Comparison of ENCODE assay signal across 8 cellular contexts in the genomic region with DNA sequence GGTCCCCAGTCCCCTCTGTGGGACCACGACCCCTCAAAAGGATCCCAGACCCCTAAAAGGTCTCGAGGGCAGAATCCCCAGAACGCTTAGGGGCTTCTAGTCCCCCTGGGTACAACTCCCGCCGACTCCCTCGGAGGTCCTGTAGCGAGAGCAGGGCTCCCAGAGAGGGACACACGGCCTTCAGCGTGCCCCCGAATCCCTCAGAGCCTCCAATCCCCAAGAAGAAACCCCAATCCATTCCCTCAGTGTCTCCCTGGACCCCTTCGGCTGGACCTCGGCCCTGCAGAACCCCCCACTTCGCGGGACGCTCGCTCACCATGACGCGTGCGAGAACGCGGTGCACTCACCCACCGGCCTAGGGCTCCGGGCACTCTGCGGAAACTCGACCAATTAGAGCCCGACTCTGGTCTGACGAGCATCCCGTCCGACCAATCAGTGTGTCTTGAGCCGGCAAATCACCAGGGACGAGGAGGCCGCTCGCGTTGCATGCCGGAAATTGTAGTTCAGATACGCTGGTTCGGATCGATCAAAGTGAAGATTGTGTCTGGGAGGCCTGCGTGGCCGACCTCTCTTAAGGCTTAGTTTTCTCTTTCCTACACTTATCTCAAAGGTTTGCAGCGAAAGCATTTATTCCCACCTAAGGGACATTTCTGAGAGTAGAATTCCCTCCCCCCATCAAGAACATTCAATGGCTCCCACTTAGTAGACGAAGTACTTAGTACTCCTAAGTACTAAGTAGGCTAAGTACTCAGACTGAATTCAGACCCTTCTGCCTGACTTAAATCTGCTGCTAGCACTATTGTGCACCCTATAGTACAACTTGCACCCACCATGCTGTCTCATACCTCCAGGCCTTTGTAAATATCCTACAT. TPM values are rescaled to one million over a fixed set of nuclear protein-coding genes. Genes with fewer than 3 reads are reported as not detected.
A peak's percentile ranks its signal among the peaks of the same experiment; 100 is the strongest.
DNase-seq lines count a peak whose midpoint lies in the region; ATAC-seq and TF ChIP-seq lines count a peak whose summit lies in the region.

Gene TMEM161A (minus strand): TSS at position 369 of the 872 bp plus-strand sequence. CDS start 50 bp downstream, at position 319.

- no peaks in the 10 kb centered on the region for H3K9me2 ChIP-seq in hepatocyte (replicated peaks; ENCODE audit: insufficient read depth)

- H3K4me1 ChIP-seq in hepatocyte (ENCODE audit: insufficient read depth), result peaks cover 8% of the 10 kb centered on the region

- H2AFZ ChIP-seq in hepatocyte, result peak within 1 kb of the TSS; percentile 89

- H3K27me3 ChIP-seq in hepatocyte, result no peaks in the 10 kb centered on the region

- H3K9me3 ChIP-seq in hepatocyte (ENCODE audit: low read depth), result no peaks in the 10 kb centered on the region

- no peaks in the 10 kb centered on the region for H3K36me3 ChIP-seq in hepatocyte (replicated peaks; ENCODE audit: insufficient read depth, low read depth)

- DNase-seq in NCI-H2081 (lab: John Stamatoyannopoulos, UW), result peak; percentile 92 to 98
- DNase-seq in T-helper 9 cell, result peak; percentile 91
- DNase-seq in astrocyte of the cerebellum (ENCODE audit: low read depth), result peak; percentile 98
- DNase-seq in hepatocyte (ENCODE audit: low spot score), result peak; percentile 96
- DNase-seq in renal cortical epithelial cell (ENCODE audit: low read depth), result peak; percentile 95
- DNase-seq in cortex of kidney (lab: John Stamatoyannopoulos, UW), result no peak

- TF ChIP-seq CTCF in astrocyte of the cerebellum (IDR thresholded peaks at IDR 0.05; ENCODE audit: low read depth, low read length, missing control alignments), result no peak
- no peak for TF ChIP-seq CTCF in hepatocyte (IDR thresholded peaks at IDR 0.05; ENCODE audit: poor library complexity)

- no peak within 1 kb of the TSS for H3K27ac ChIP-seq in hepatocyte

- ATAC-seq in GM18511 (IDR thresholded peaks at IDR 0.05; ENCODE audit: unreplicated experiment) (peak; percentile 99), HG03025 (IDR thresholded peaks at IDR 0.05; ENCODE audit: low FRiP score, unreplicated experiment) (peak; percentile 92)

- peak within 1 kb of the TSS; percentile 99 for H3K4me2 ChIP-seq in hepatocyte

- H3K4me3 ChIP-seq in astrocyte of the cerebellum (ENCODE audit: low read depth, low read length) (peak within 1 kb of the TSS; percentile 97), hepatocyte (peak within 1 kb of the TSS; percentile 60)

- no peaks in the 10 kb centered on the region for H4K20me1 ChIP-seq in hepatocyte (ENCODE audit: insufficient read depth, poor library complexity, severe bottlenecking)

- WGBS in hepatocyte (ENCODE audit: low lambda C conversion rate, missing lambda C conversion rate), result 4% methylated on average over 42 of the region's 42 CpGs

- peaks cover 8% of the 10 kb centered on the region for H3K79me2 ChIP-seq in hepatocyte

- in situ Hi-C loops in astrocyte of the cerebellum (cut with HindIII; ENCODE audit: low sequenced_read_pairs), result no loop called here

RNA-seq across cellular contexts. Expression of gene TMEM161A, which starts in this region (rescaled TPM):
- total RNA-seq in hepatocyte, result 19.6 and 22.1 TPM in 2 replicates
- 48.5 and 51.3 TPM in 2 replicates for polyA plus RNA-seq in hepatocyte
- total RNA-seq in renal cortical epithelial cell, result 14.1 and 25.3 TPM in 2 replicates
